Comparison of ENCODE assay signal across 1 cellular context in genomic region chr18:48703418-48703817, GRCh38.
TF ChIP-seq lines count a peak whose summit lies in the region.

No MANE protein-coding gene starts in this region.

TF ChIP-seq in liver, 16 proteins besides CTCF, POLR2A, EP300 and RAD21 (continued from another document):
- peak; percentile 44 for TF ChIP-seq NR2F2 (IDR thresholded peaks at IDR 0.05)
- no peak for TF ChIP-seq MAX (IDR thresholded peaks at IDR 0.05)
- no peak for TF ChIP-seq REST (IDR thresholded peaks at IDR 0.05)
